In genomic region chr1:33878392-33878791, GRCh38 we compare ENCODE assay signal across 35 cellular contexts. TPM values are rescaled to one million over a fixed set of nuclear protein-coding genes. Genes with fewer than 3 reads are reported as not detected.
"Had no signal": no experiment of that assay in that cellular context is flagged by ENCODE, and none has a peak within 500 bp of the region (broad histone marks: within the 10 kb centered on the region; RNA-seq: fewer than 3 reads in every experiment).

No MANE protein-coding gene starts in this region.

- H3K4me1 ChIP-seq: adrenal gland had no signal

- H3K9me3 ChIP-seq: adrenal gland, ascending aorta had no signal

- H3K36me3 ChIP-seq: adrenal gland, ascending aorta, cardiac muscle cell had no signal

- H3K27ac ChIP-seq: adrenal gland, ascending aorta, cardiac muscle cell, VCaP had no signal

- DNase-seq: activated B cell treated with CpG ODN at 0.5 μM for 24 hours; activated CD4-positive, alpha-beta memory T cell treated with anti-CD3 and anti-CD28 coated beads for 36 hours; activated CD4-positive, alpha-beta T cell treated with anti-CD3 and anti-CD28 coated beads for 4 hours; activated CD4-positive, alpha-beta T cell treated with anti-CD3 and anti-CD28 coated beads, Interleukin-2, amount 10 ng/mL, durations not matched to agents 24 days and 14 days; activated CD4-positive, alpha-beta T cell treated with anti-CD3 and anti-CD28 coated beads, Interleukin-2, amount 50 U/mL, for 1 hour; activated CD4-positive, alpha-beta T cell treated with anti-CD3 and anti-CD28 coated beads, Interleukin-2, amount 50 U/mL, for 4 hours; activated CD4-positive, CD25-positive, alpha-beta regulatory T cell treated with anti-CD3 and anti-CD28 coated beads, Interleukin-2, amount 50 U/mL, for 72 hours; activated CD8-positive, alpha-beta memory T cell treated with anti-CD3 and anti-CD28 coated beads, Interleukin-2, amount 50 U/mL, for 4 hours; activated CD8-positive, alpha-beta T cell treated with anti-CD3 and anti-CD28 coated beads for 36 hours; activated effector memory CD4-positive, alpha-beta T cell treated with anti-CD3 and anti-CD28 coated beads, Interleukin-2, amount 50 U/mL, for 16 hours; activated gamma-delta T cell treated with Interleukin-2 at 50 U/mL for 16 hours; activated naive CD4-positive, alpha-beta T cell; activated naive CD4-positive, alpha-beta T cell treated with anti-CD3 and anti-CD28 coated beads for 36 hours; activated naive CD4-positive, alpha-beta T cell treated with anti-CD3 and anti-CD28 coated beads, Interleukin-2, amount 50 U/mL, for 16 hours; activated naive CD8-positive, alpha-beta T cell treated with anti-CD3 and anti-CD28 coated beads for 36 hours; activated T-cell treated with anti-CD3 and anti-CD28 coated beads for 4 hours; activated T-cell treated with anti-CD3 and anti-CD28 coated beads, Interleukin-2, amount 50 U/mL, for 1 hour; activated T-cell treated with anti-CD3 and anti-CD28 coated beads, Interleukin-2, amount 50 U/mL, for 4 hours; activated T-cell treated with anti-CD3 and anti-CD28 coated beads, Interleukin-2, amount 50 U/mL, for 72 hours; adrenal gland; amniotic stem cell; anterior cingulate cortex; caudate nucleus; cerebellar nuclear complex; T-helper 1 cell; T-helper 2 cell; T-helper 9 cell had no signal

- H3K27me3 ChIP-seq: adrenal gland, ascending aorta, cardiac muscle cell had no signal

- H3K4me3 ChIP-seq: adrenal gland, ascending aorta, cardiac muscle cell had no signal

- ATAC-seq: activated CD8-positive, alpha-beta T cell treated with anti-CD3 and anti-CD28 coated beads for 36 hours; activated naive CD4-positive, alpha-beta T cell treated with anti-CD3 and anti-CD28 coated beads, Interleukin-2, amount 50 U/mL, for 72 hours; activated T-cell treated with anti-CD3 and anti-CD28 coated beads, Interleukin-2, amount 50 U/mL, for 4 hours; activated T-cell treated with anti-CD3 and anti-CD28 coated beads, Interleukin-2, amount 50 U/mL, for 72 hours; activated T-helper 17 cell treated with anti-CD3 and anti-CD28 coated beads, Interleukin-2, amount 50 U/mL, for 72 hours had no signal

RNA-seq across cellular contexts. Expression of gene HMGB4, which starts 14.5 kb away (rescaled TPM):
- total RNA-seq: activated B cell treated with CpG ODN at 0.5 μM for 24 hours; activated CD4-positive, alpha-beta memory T cell treated with anti-CD3 and anti-CD28 coated beads for 36 hours; activated CD4-positive, alpha-beta T cell treated with anti-CD3 and anti-CD28 coated beads, Interleukin-2, amount 10 ng/mL, durations not matched to agents 24 days and 14 days; activated CD8-positive, alpha-beta memory T cell treated with anti-CD3 and anti-CD28 coated beads for 36 hours; activated CD8-positive, alpha-beta T cell treated with anti-CD3 and anti-CD28 coated beads for 36 hours; activated naive CD4-positive, alpha-beta T cell treated with anti-CD3 and anti-CD28 coated beads for 36 hours; activated naive CD4-positive, alpha-beta T cell treated with anti-CD3 and anti-CD28 coated beads, Interleukin-2, amount 50 U/mL, for 72 hours; activated naive CD8-positive, alpha-beta T cell treated with anti-CD3 and anti-CD28 coated beads for 36 hours; activated T-cell treated with anti-CD3 and anti-CD28 coated beads, Interleukin-2, amount 50 U/mL, for 4 hours; activated T-cell treated with anti-CD3 and anti-CD28 coated beads, Interleukin-2, amount 50 U/mL, for 72 hours; activated T-helper 1 cell treated with anti-CD3 and anti-CD28 coated beads, Interleukin-12 subunit alpha, Interleukin-12 subunit beta, Interleukin-2, Interleukin-4 antibody, amounts not matched to agents 30 ng/mL and 10 ng/mL and 1 ng/mL, durations not matched to agents 14 hours and 24 hours and 36 hours; activated T-helper 17 cell treated with anti-CD3 and anti-CD28 coated beads, Interleukin-2, amount 50 U/mL, for 72 hours; adrenal gland; ascending aorta; bronchial epithelial cell; cardiac muscle cell had no signal
- polyA plus RNA-seq: adrenal gland, cardiac muscle cell had no signal
